Comparison of ENCODE assay signal across 8 cellular contexts in the genomic region with DNA sequence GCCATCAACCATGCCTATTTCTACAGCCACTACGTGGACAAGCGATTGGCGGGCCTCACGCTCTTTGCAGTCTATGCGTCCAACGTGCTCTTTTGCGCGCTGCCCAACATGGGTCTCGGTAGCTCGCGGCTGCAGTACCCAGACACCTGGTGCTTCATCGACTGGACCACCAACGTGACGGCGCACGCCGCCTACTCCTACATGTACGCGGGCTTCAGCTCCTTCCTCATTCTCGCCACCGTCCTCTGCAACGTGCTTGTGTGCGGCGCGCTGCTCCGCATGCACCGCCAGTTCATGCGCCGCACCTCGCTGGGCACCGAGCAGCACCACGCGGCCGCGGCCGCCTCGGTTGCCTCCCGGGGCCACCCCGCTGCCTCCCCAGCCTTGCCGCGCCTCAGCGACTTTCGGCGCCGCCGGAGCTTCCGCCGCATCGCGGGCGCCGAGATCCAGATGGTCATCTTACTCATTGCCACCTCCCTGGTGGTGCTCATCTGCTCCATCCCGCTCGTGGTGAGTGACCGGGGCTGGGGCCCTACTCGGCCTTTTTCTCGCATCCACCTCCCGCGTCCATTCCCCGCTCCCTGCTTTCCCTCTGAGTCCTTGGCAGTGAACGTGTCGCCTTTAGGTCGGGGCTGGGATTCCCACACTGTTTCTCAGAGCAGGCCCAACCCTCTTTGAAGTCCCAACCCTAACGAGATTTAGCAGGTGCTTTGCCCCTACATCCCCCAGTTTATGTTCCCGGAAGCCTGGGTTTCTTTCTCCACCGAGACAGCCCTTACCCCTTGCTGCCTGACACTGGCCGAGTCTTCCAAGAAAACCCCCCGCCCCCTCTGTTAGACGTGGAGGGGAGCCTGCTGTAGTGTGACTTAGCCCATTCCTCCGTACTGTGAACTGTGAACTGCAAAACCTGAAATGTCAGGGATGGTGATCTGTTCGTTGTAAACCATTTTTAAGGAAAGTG. TPM values are rescaled to one million over a fixed set of nuclear protein-coding genes. Genes with fewer than 3 reads are reported as not detected.
DNase-seq lines count a peak whose midpoint lies in the region; FAIRE-seq and TF ChIP-seq lines count a peak whose summit lies in the region.

No MANE protein-coding gene starts in this region.

- H3K9me3 ChIP-seq in HUES6 (ENCODE audit: control insufficient read depth, insufficient read depth, low read depth, low read length), result no peaks in the 10 kb centered on the region

- H3K27me3 ChIP-seq in HUES6 (ENCODE audit: control insufficient read depth, insufficient read depth, low read length), result peaks cover 52% of the 10 kb centered on the region

- peaks cover 18% of the 10 kb centered on the region for H3K4me1 ChIP-seq in HUES6 (ENCODE audit: control insufficient read depth, insufficient read depth, low read length)

- peak overlapping the region; percentile 98 for H3K27ac Mint-ChIP-seq in activated T-cell treated with anti-CD3 and anti-CD28 coated beads, Interleukin-2, amount 50 U/mL, for 24 hours
- H3K27ac Mint-ChIP-seq in osteocyte (ENCODE audit: unreplicated experiment), result peak overlapping the region; percentile 95

- peak overlapping the region; percentile 5 for H3K9ac ChIP-seq in HUES6 (ENCODE audit: low read length)

- H3K4me1 Mint-ChIP-seq in activated T-cell treated with anti-CD3 and anti-CD28 coated beads, Interleukin-2, amount 50 U/mL, for 24 hours (ENCODE audit: low read depth), result peaks cover 43% of the 10 kb centered on the region
- H3K4me1 Mint-ChIP-seq in osteocyte (ENCODE audit: unreplicated experiment), result peaks cover 48% of the 10 kb centered on the region

- H3K36me3 Mint-ChIP-seq in activated T-cell treated with anti-CD3 and anti-CD28 coated beads, Interleukin-2, amount 50 U/mL, for 24 hours (ENCODE audit: low read depth), result peaks cover 72% of the 10 kb centered on the region
- H3K36me3 Mint-ChIP-seq in osteocyte (ENCODE audit: unreplicated experiment), result peaks cover 54% of the 10 kb centered on the region

- no peak for TF ChIP-seq POLR2A in GM12892 (IDR thresholded peaks at IDR 0.05; ENCODE audit: low read depth, low read length)

- no peaks in the 10 kb centered on the region for H3K9me3 Mint-ChIP-seq in activated T-cell treated with anti-CD3 and anti-CD28 coated beads, Interleukin-2, amount 50 U/mL, for 24 hours
- H3K9me3 Mint-ChIP-seq in osteocyte (ENCODE audit: unreplicated experiment), result no peaks in the 10 kb centered on the region

- H3K27ac ChIP-seq in HUES6 (ENCODE audit: low read depth, low read length), result no peak overlapping the region

- H3K36me3 ChIP-seq in HUES6 (ENCODE audit: control insufficient read depth, insufficient read depth, low read length), result no peaks in the 10 kb centered on the region

- H3K4me3 ChIP-seq in HUES6 (ENCODE audit: low read depth, low read length) (peak overlapping the region; percentile 79), fibroblast of the aortic adventitia (ENCODE audit: low read depth, low read length) (peak overlapping the region; percentile 80)

- peak overlapping the region; percentile 89 for H3K4me3 Mint-ChIP-seq in activated T-cell treated with anti-CD3 and anti-CD28 coated beads, Interleukin-2, amount 50 U/mL, for 24 hours
- peak overlapping the region; percentile 99 for H3K4me3 Mint-ChIP-seq in osteocyte (ENCODE audit: unreplicated experiment)

- H3K27me3 Mint-ChIP-seq in activated T-cell treated with anti-CD3 and anti-CD28 coated beads, Interleukin-2, amount 50 U/mL, for 24 hours, result no peaks in the 10 kb centered on the region
- no peaks in the 10 kb centered on the region for H3K27me3 Mint-ChIP-seq in osteocyte (ENCODE audit: unreplicated experiment)

- FAIRE-seq in GM12892 (lab: Jason Lieb, UNC), result peak; percentile 48

- DNase-seq in GM12892 (ENCODE audit: insufficient read length), result peak; percentile 23
- DNase-seq in activated T-cell treated with anti-CD3 and anti-CD28 coated beads, Interleukin-2, amount 50 U/mL, for 24 hours, result peak; percentile 78
- no peak for DNase-seq in fibroblast of the aortic adventitia (ENCODE audit: low read depth)
- no peak for DNase-seq in osteocyte (ENCODE audit: extremely low spot score, unreplicated experiment)
- DNase-seq in KG1 (lab: John Stamatoyannopoulos, UW), result no peak
- no peak for DNase-seq in mucosa of gallbladder (ENCODE audit: low spot score)
- DNase-seq in cerebellum (ENCODE audit: low spot score), result no peak

- TF ChIP-seq CTCF in fibroblast of the aortic adventitia (IDR thresholded peaks at IDR 0.05; ENCODE audit: insufficient read depth, low read length) (no peak), osteocyte (IDR thresholded peaks at IDR 0.05) (no peak)

RNA-seq across cellular contexts. Expression of a gene that starts 1.9 kb away (rescaled TPM):
- polyA plus RNA-seq in GM12892 (2012; ENCODE audit: missing spikeins), result 1.0 TPM
- total RNA-seq in fibroblast of the aortic adventitia (ENCODE audit: low replicate concordance) (0.57 and 12.0 TPM in 2 replicates), osteocyte (68.0 and 70.0 TPM in 2 replicates), mucosa of gallbladder (24.0 TPM), cerebellum (1.3 TPM)

Comparison
In these comparisons a context has a peak if more than half of its experiments do, and no peak if none do; other contexts are left out.
1. DNase-seq: peak in GM12892 (single experiment) and activated T-cell treated with anti-CD3 and anti-CD28 coated beads, Interleukin-2, amount 50 U/mL, for 24 hours (single experiment); none in fibroblast of the aortic adventitia (single experiment), osteocyte (single experiment), KG1 (single experiment), mucosa of gallbladder (single experiment) and cerebellum (single experiment).